In the genomic region with DNA sequence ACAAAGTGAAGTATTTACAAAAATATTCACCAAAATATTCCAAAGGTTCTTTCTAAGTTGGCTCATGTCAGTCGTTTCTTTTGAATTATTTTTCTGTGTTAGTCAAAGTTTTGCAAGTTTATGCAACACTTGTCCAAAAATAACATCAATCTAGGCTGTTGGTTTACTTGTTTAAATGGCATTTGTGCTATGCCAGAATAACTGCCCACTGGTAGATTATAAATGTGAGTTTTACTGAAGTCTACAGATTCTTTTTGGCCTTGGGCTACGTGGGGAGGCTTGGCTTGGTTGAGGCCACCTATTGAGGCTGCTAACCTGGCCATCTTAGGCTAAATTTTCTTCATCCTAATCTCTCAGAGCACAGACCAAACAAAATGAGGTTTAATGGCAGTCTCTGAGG, we compare ENCODE assay signal across 21 cellular contexts.
"Had no signal": no experiment of that assay in that cellular context is flagged by ENCODE, and none has a peak within 500 bp of the region (broad histone marks: within the 10 kb centered on the region; RNA-seq: fewer than 3 reads in every experiment).

No MANE protein-coding gene starts in this region.

- H3K36me3 ChIP-seq: adrenal gland, prostate gland, right atrium auricular region, vagina had no signal

- H3K9me3 ChIP-seq: prostate gland, vagina had no signal

- H3K4me3 ChIP-seq: adrenal gland, body of pancreas, coronary artery, prostate gland, right atrium auricular region, skin epidermis, vagina had no signal

- H3K27ac ChIP-seq: adrenal gland, body of pancreas, coronary artery, prostate gland, right atrium auricular region, skin epidermis, vagina had no signal

- H3K27me3 ChIP-seq: adrenal gland, body of pancreas, right atrium auricular region, vagina had no signal

- DNase-seq: activated CD4-positive, alpha-beta T cell treated with anti-CD3 and anti-CD28 coated beads for 1 hour; activated CD8-positive, alpha-beta memory T cell treated with anti-CD3 and anti-CD28 coated beads for 24 hours; activated CD8-positive, alpha-beta memory T cell treated with anti-CD3 and anti-CD28 coated beads, Interleukin-2, amount 50 U/mL, for 48 hours; activated effector memory CD4-positive, alpha-beta T cell treated with Interleukin-2 at 50 U/mL for 16 hours; activated T-cell treated with anti-CD3 and anti-CD28 coated beads, Interleukin-2, amount 50 U/mL, for 48 hours; adrenal gland; body of pancreas; caudate nucleus; erythroblast; naive B cell; stimulated activated CD4-positive, alpha-beta T cell treated with anti-CD3 and anti-CD28 coated beads, Interleukin-15, amount 100 ng/mL, for 24 hours; stimulated activated CD4-positive, alpha-beta T cell treated with anti-CD3 and anti-CD28 coated beads, Interleukin-4, amount 100 ng/mL, for 1 hour; stimulated activated naive CD8-positive, alpha-beta T cell treated with anti-CD3 and anti-CD28 coated beads, Interleukin-15, amount 100 ng/mL, for 72 hours; T-helper 1 cell; T1000; trophoblast cell had no signal

- H3K4me1 ChIP-seq: adrenal gland, body of pancreas, prostate gland, right atrium auricular region, vagina had no signal

- ATAC-seq: body of pancreas; stimulated activated naive CD8-positive, alpha-beta T cell treated with anti-CD3 and anti-CD28 coated beads, Interleukin-15, amount 100 ng/mL, for 72 hours had no signal
